In the genomic region with DNA sequence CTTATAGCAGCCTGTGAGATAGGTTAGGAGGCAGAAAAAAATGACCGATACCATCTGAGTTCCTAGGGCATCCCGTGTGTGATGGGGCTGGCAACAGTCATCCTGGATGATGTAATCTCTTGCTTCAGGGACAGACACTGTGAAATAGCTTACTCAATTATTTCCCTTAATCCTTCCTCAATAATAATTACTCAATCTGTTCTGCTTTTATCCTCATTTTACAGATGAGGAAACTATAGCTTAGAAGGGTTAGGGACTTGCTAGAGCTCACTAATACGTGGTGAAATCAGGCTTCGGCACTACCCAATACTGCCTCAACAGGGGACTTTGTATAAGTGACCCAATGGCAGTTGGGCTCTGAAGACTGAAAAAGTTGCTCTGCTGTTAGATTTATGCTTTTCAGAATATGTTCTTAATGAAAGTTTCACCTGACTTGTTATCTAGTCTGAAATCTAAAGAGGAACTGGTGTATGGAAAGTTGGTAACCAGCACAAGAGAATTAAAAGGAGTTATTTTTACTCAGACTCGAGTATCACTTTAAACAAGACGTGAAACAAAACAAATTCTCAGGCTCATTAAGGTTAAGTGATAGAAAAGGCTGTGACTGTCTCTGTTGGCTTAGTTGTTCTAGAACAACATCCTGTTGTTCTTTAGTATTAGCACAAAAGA, we compare ENCODE assay signal across 8 cellular contexts. TPM values are rescaled to one million over a fixed set of nuclear protein-coding genes. Genes with fewer than 3 reads are reported as not detected.
DNase-seq lines count a peak whose midpoint lies in the region; ATAC-seq lines count a peak whose summit lies in the region.

No MANE protein-coding gene starts in this region.

- H3K9me3 Mint-ChIP-seq in activated naive CD4-positive, alpha-beta T cell treated with anti-CD3 and anti-CD28 coated beads, Interleukin-2, amount 10 ng/mL, durations not matched to agents 7 days and 5 days = peaks cover 17% of the 10 kb centered on the region
- peaks cover 0 to 11% (median 8%) of the 10 kb centered on the region in 7 donors for H3K9me3 Mint-ChIP-seq in naive B cell

- ATAC-seq in GM19395 (IDR thresholded peaks at IDR 0.05; ENCODE audit: unreplicated experiment) (peak; percentile 74), HG03354 (IDR thresholded peaks at IDR 0.05; ENCODE audit: poor library complexity, severe bottlenecking, unreplicated experiment) (peak; percentile 63), naive B cell (ENCODE audit: low read depth in 2 of 2) (peak; percentile 52 to 58)

- DNase-seq in DMS53 (lab: John Stamatoyannopoulos, UW) (peak; percentile 59), naive B cell (peak; percentile 60), putamen (ENCODE audit: low spot score) (no peak), GOT3 (lab: John Stamatoyannopoulos, UW) (no peak), foreskin melanocyte (no peak)
- DNase-seq in activated naive CD4-positive, alpha-beta T cell treated with anti-CD3 and anti-CD28 coated beads, Interleukin-2, amount 10 ng/mL, durations not matched to agents 7 days and 5 days = peak; percentile 46

- peak overlapping the region; percentile 40 for H3K4me3 Mint-ChIP-seq in activated naive CD4-positive, alpha-beta T cell treated with anti-CD3 and anti-CD28 coated beads, Interleukin-2, amount 10 ng/mL, durations not matched to agents 7 days and 5 days
- peak overlapping the region; percentile 13 to 85 (median 76) for H3K4me3 Mint-ChIP-seq in naive B cell

- H3K4me1 Mint-ChIP-seq in activated naive CD4-positive, alpha-beta T cell treated with anti-CD3 and anti-CD28 coated beads, Interleukin-2, amount 10 ng/mL, durations not matched to agents 7 days and 5 days = peaks cover 78% of the 10 kb centered on the region
- H3K4me1 Mint-ChIP-seq in naive B cell = peaks cover 53 to 69% (median 57%) of the 10 kb centered on the region in 3 donors

- peak overlapping the region; percentile 95 for H3K27ac Mint-ChIP-seq in activated naive CD4-positive, alpha-beta T cell treated with anti-CD3 and anti-CD28 coated beads, Interleukin-2, amount 10 ng/mL, durations not matched to agents 7 days and 5 days
- H3K27ac Mint-ChIP-seq in naive B cell = peak overlapping the region; percentile 99 to 100 (median 100)

- H3K36me3 Mint-ChIP-seq in activated naive CD4-positive, alpha-beta T cell treated with anti-CD3 and anti-CD28 coated beads, Interleukin-2, amount 10 ng/mL, durations not matched to agents 7 days and 5 days = peaks cover 78% of the 10 kb centered on the region
- H3K36me3 Mint-ChIP-seq in naive B cell = peaks cover 48 to 57% of the 10 kb centered on the region in 2 donors

- no peaks in the 10 kb centered on the region for H3K27me3 Mint-ChIP-seq in activated naive CD4-positive, alpha-beta T cell treated with anti-CD3 and anti-CD28 coated beads, Interleukin-2, amount 10 ng/mL, durations not matched to agents 7 days and 5 days
- H3K27me3 Mint-ChIP-seq in naive B cell = no peaks in the 10 kb centered on the region

- CTCF ChIA-PET in activated naive CD4-positive, alpha-beta T cell treated with anti-CD3 and anti-CD28 coated beads, Interleukin-2, amount 10 ng/mL, durations not matched to agents 7 days and 5 days (lab: Charles Lee) = interaction anchor here (0.9 to 2.7 kb wide), 6 partner anchors 10 to 253 kb away, joined by 3 to 16 read pairs (median 3); partner anchors contain the start of gene CD55

RNA-seq across cellular contexts. Expression of gene CD55, which starts 14.4 kb away (rescaled TPM):
- polyA plus RNA-seq in naive B cell (ENCODE audit: low read depth in 6 of 6) = 100 to 1,000 TPM; 232 to 326 (median 293) TPM

Comparison
In these comparisons a context has a peak if more than half of its experiments do, and no peak if none do; other contexts are left out.
1. DNase-seq: peak in DMS53 (single experiment), activated naive CD4-positive, alpha-beta T cell treated with anti-CD3 and anti-CD28 coated beads, Interleukin-2, amount 10 ng/mL, durations not matched to agents 7 days and 5 days (single experiment) and naive B cell (single experiment); none in putamen (single experiment), GOT3 (single experiment) and foreskin melanocyte (single experiment).
2. Peak in every context shown above with its lines, with median percentiles within 50 percentile points of each other: ATAC-seq.